7 cellular contexts compared by ENCODE assay signal in genomic region chr2:204737296-204737695, GRCh38.
"Had no signal": no experiment of that assay in that cellular context is flagged by ENCODE, and none has a peak within 500 bp of the region (broad histone marks: within the 10 kb centered on the region; RNA-seq: fewer than 3 reads in every experiment).

No MANE protein-coding gene starts in this region.

- H3K9ac ChIP-seq: KMS-11 had no signal

- H3K27ac ChIP-seq: HL-60, KMS-11 had no signal

- H3K4me2 ChIP-seq: KMS-11 had no signal

- ATAC-seq: HepG2, K562 had no signal

- H3K4me3 ChIP-seq: K562 had no signal

- DNase-seq: IMR-90, KBM-7, KG1 had no signal
